ENCODE assay signal across 22 cellular contexts in the genomic region with DNA sequence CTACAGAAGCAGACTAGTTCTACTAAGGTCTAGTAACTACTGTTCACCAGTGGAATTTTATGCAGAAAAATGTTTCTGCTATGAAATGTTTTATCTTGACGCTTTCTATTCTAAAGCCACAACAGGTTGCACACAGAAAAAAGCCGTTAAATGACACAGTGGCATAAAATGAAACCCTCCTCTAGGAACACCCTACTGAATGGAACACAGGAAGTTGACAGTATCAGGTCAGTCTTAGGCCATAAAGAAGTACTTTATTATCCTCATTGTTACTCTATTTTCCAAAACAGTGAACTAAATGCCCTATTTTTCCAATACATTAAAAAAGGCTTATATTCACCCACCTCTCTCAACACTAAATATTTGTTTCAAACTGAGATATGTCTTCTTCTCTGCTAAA. TPM values are rescaled to one million over a fixed set of nuclear protein-coding genes. Genes with fewer than 3 reads are reported as not detected.
DNase-seq lines count a peak whose midpoint lies in the region; ATAC-seq and TF ChIP-seq lines count a peak whose summit lies in the region.
"Had no signal": no experiment of that assay in that cellular context is flagged by ENCODE, and none has a peak within 500 bp of the region (broad histone marks: within the 10 kb centered on the region; RNA-seq: fewer than 3 reads in every experiment).

No MANE protein-coding gene starts in this region.

- H3K9me3 ChIP-seq in colonic mucosa (no peaks in the 10 kb centered on the region), subcutaneous abdominal adipose tissue (ENCODE audit: control insufficient read depth in 5 of 5, low read length in 5 of 5) (no peaks in the 10 kb centered on the region)
- H3K9me3 ChIP-seq: BE2C, SJCRH30 had no signal

- no peaks in the 10 kb centered on the region for H3K27me3 ChIP-seq in colonic mucosa
- no peaks in the 10 kb centered on the region for H3K27me3 ChIP-seq in subcutaneous abdominal adipose tissue (ENCODE audit: control insufficient read depth in 5 of 5, insufficient read depth in 4 of 5, low read length in 5 of 5)
- H3K27me3 ChIP-seq: SJCRH30 had no signal

- intact Hi-C loops in colonic mucosa (cut with DNase I), result no loop called here

- H3K4me1 ChIP-seq in colonic mucosa, result no peaks in the 10 kb centered on the region
- peaks cover 5 to 54% (median 35%) of the 10 kb centered on the region in 5 donors for H3K4me1 ChIP-seq in subcutaneous abdominal adipose tissue (ENCODE audit: control insufficient read depth in 5 of 5, insufficient read depth in 5 of 5, low read length in 5 of 5)
- H3K4me1 ChIP-seq: BE2C, SJCRH30 had no signal

- DNase-seq in DMS153 (lab: John Stamatoyannopoulos, UW) (peak; percentile 22), DMS153 treated with DMSO at 0.1 percent for 48 hours (lab: John Stamatoyannopoulos, UW; ENCODE audit: unreplicated experiment) (no peak), MV-4-11 (lab: John Stamatoyannopoulos, UW) (peak; percentile 4), colonic mucosa (no peak), SHP77 (lab: John Stamatoyannopoulos, UW) (no peak)
- no peak for DNase-seq in activated CD4-positive, CD25-positive, alpha-beta regulatory T cell treated with anti-CD3 and anti-CD28 coated beads, Interleukin-2, amount 50 U/mL, for 72 hours
- DNase-seq: BE2C; Calu3; CD4-positive, alpha-beta T cell; DMS79; NCI-H1092; NCI-H146; NCI-H2107; NCI-H2227 treated with DMSO at 0.1 percent for 48 hours; NCI-H524 treated with DMSO at 0.1 percent for 48 hours; SJCRH30 had no signal

- H3K36me3 ChIP-seq in colonic mucosa, result no peaks in the 10 kb centered on the region
- no peaks in the 10 kb centered on the region for H3K36me3 ChIP-seq in subcutaneous abdominal adipose tissue (ENCODE audit: control insufficient read depth in 5 of 5, insufficient read depth in 5 of 5, low read length in 5 of 5)
- H3K36me3 ChIP-seq: BE2C, SJCRH30 had no signal

- no peak overlapping the region for H3K9ac ChIP-seq in colonic mucosa (ENCODE audit: low read depth in 2 of 2, low read length in 2 of 2)
- peak overlapping the region in 1 of 5 donors; percentile 48 for H3K9ac ChIP-seq in subcutaneous abdominal adipose tissue (ENCODE audit: low read length in 5 of 5)

- no peak for TF ChIP-seq CTCF in colonic mucosa (IDR thresholded peaks at IDR 0.05)

- no peak for ATAC-seq in HG03135 (IDR thresholded peaks at IDR 0.05; ENCODE audit: unreplicated experiment)
- ATAC-seq: HCT116 had no signal

- H3K27ac ChIP-seq in colonic mucosa (peak overlapping the region; percentile 48), subcutaneous abdominal adipose tissue (ENCODE audit: low read depth, low read length) (peak overlapping the region; percentile 71)
- H3K27ac ChIP-seq: 22Rv1, HL-60, RWPE1, SJCRH30 had no signal

- H3K4me3 ChIP-seq in colonic mucosa (no peak overlapping the region), subcutaneous abdominal adipose tissue (ENCODE audit: low read depth in 1 of 5, low read length in 5 of 5) (no peak overlapping the region)
- H3K4me3 ChIP-seq: SJCRH30 had no signal

RNA-seq across cellular contexts. Expression of a gene that starts 21.9 kb away (rescaled TPM):
- total RNA-seq in colonic mucosa, result 100 to 1,000 TPM in 1 of 2 donors, 10 to 100 TPM in 1; 93.7 to 161 TPM

Comparison
In these comparisons a context has a peak if more than half of its experiments do, and no peak if none do; other contexts are left out.
1. DNase-seq: peak in DMS153 (single experiment) and MV-4-11 (single experiment); none in DMS153 treated with DMSO at 0.1 percent for 48 hours (single experiment), colonic mucosa (single experiment), SHP77 (0 of 2) and activated CD4-positive, CD25-positive, alpha-beta regulatory T cell treated with anti-CD3 and anti-CD28 coated beads, Interleukin-2, amount 50 U/mL, for 72 hours (single experiment).